10 cellular contexts compared by ENCODE assay signal in genomic region chr14:61406670-61407069, GRCh38.
DNase-seq lines count a peak whose midpoint lies in the region; ATAC-seq and TF ChIP-seq lines count a peak whose summit lies in the region.
"Had no signal": no experiment of that assay in that cellular context is flagged by ENCODE, and none has a peak within 500 bp of the region (broad histone marks: within the 10 kb centered on the region; RNA-seq: fewer than 3 reads in every experiment).

No MANE protein-coding gene starts in this region.

- H3K4me1 ChIP-seq in GM23338 (ENCODE audit: insufficient read depth) = peaks cover 11% of the 10 kb centered on the region; the same call in 1 of the 2 replicates
- H3K4me1 ChIP-seq in neural progenitor cell = peaks cover 13% of the 10 kb centered on the region
- H3K4me1 ChIP-seq: breast epithelium, stomach had no signal

- H3K27ac Mint-ChIP-seq in GM23338 (no peak overlapping the region), neural progenitor cell (no peak overlapping the region)
- H3K27ac Mint-ChIP-seq in T-helper 2 cell treated with Interferon-gamma antibody and Interleukin-4, amounts not matched to agents 5 μg/mL and 100 μg/mL, for 36 hours = peak overlapping the region; percentile 32

- H3K4me3 ChIP-seq in GM23338 (no peak overlapping the region), neural progenitor cell (no peak overlapping the region)
- H3K4me3 ChIP-seq: BLaER1 treated with 17β-estradiol and CSF1 and Interleukin-3, amounts not matched to agents 10 nM and 100 nM; breast epithelium; stomach had no signal

- H3F3A ChIP-seq in GM23338 (replicated peaks; ENCODE audit: low read depth) = no peaks in the 10 kb centered on the region
- H3F3A ChIP-seq in neural progenitor cell (ENCODE audit: low read depth) = no peaks in the 10 kb centered on the region

- H3K9me3 Mint-ChIP-seq in GM23338 (no peaks in the 10 kb centered on the region), neural progenitor cell (no peaks in the 10 kb centered on the region)
- H3K9me3 Mint-ChIP-seq in T-helper 2 cell treated with Interferon-gamma antibody and Interleukin-4, amounts not matched to agents 5 μg/mL and 100 μg/mL, for 36 hours = no peaks in the 10 kb centered on the region

- ATAC-seq in GM23338 = no peak
- ATAC-seq in GM19324 (IDR thresholded peaks at IDR 0.05; ENCODE audit: low FRiP score, unreplicated experiment) = no peak

- H3K79me2 ChIP-seq in GM23338 (replicated peaks; ENCODE audit: insufficient read depth) (no peaks in the 10 kb centered on the region), neural progenitor cell (ENCODE audit: low read depth) (no peaks in the 10 kb centered on the region)

- DNase-seq in GM23338 (ENCODE audit: low spot score) = no peak
- peak; percentile 46 for DNase-seq in T-helper 2 cell treated with Interferon-gamma antibody and Interleukin-4, amounts not matched to agents 5 μg/mL and 100 μg/mL, for 36 hours (ENCODE audit: low spot score)
- peak; percentile 30 for DNase-seq in activated naive CD8-positive, alpha-beta T cell treated with anti-CD3 and anti-CD28 coated beads, Interleukin-2, amount 50 U/mL, for 16 hours (ENCODE audit: low read depth, low spot score)
- DNase-seq in neural progenitor cell (ENCODE audit: low spot score) = no peak
- DNase-seq in HUDEP-2 (lab: John Stamatoyannopoulos, UW; ENCODE audit: unreplicated experiment in 76 of 76) = no peak
- DNase-seq in DMS 273 (lab: John Stamatoyannopoulos, UW; ENCODE audit: unreplicated experiment) = no peak
- DNase-seq: stomach had no signal

- H2AFZ ChIP-seq in GM23338 (no peak overlapping the region), neural progenitor cell (replicated peaks) (peak overlapping the region; percentile 80)

- no peaks in the 10 kb centered on the region for H3K9me3 ChIP-seq in neural progenitor cell (ENCODE audit: low read depth)
- H3K9me3 ChIP-seq: breast epithelium, stomach had no signal

- TF ChIP-seq CTCF in GM23338 (conservative IDR thresholded peaks at IDR 0.05; ENCODE audit: low read depth in 2 of 2) (no peak), neural progenitor cell (IDR thresholded peaks at IDR 0.05) (no peak)

- no peaks in the 10 kb centered on the region for H3K27me3 ChIP-seq in GM23338 (ENCODE audit: insufficient read depth)
- H3K27me3 ChIP-seq in neural progenitor cell = no peaks in the 10 kb centered on the region
- H3K27me3 ChIP-seq: BLaER1 treated with 17β-estradiol and CSF1 and Interleukin-3, amounts not matched to agents 10 nM and 100 nM; breast epithelium; stomach had no signal

- 0 out of 2 replicates have a peak overlapping the region, but pooled peaks have one; percentile 21 for H3K4me2 ChIP-seq in GM23338
- no peak overlapping the region for H3K4me2 ChIP-seq in neural progenitor cell
- H3K4me2 ChIP-seq: BLaER1 treated with 17β-estradiol and CSF1 and Interleukin-3, amounts not matched to agents 10 nM and 100 nM had no signal

- H3K27ac ChIP-seq in GM23338 (ENCODE audit: low read depth) (no peak overlapping the region), neural progenitor cell (no peak overlapping the region)
- H3K27ac ChIP-seq: BLaER1 treated with 17β-estradiol and CSF1 and Interleukin-3, amounts not matched to agents 10 nM and 100 nM; breast epithelium; stomach had no signal

- no peaks in the 10 kb centered on the region for H3K9me2 ChIP-seq in GM23338 (ENCODE audit: insufficient read depth)

- H3K27me3 Mint-ChIP-seq in GM23338 (ENCODE audit: insufficient read depth, low read depth, poor library complexity) = no peaks in the 10 kb centered on the region
- H3K27me3 Mint-ChIP-seq in T-helper 2 cell treated with Interferon-gamma antibody and Interleukin-4, amounts not matched to agents 5 μg/mL and 100 μg/mL, for 36 hours (ENCODE audit: low read depth) = no peaks in the 10 kb centered on the region
- H3K27me3 Mint-ChIP-seq in neural progenitor cell (ENCODE audit: insufficient read depth, low read depth) = no peaks in the 10 kb centered on the region

- H4K20me1 ChIP-seq in GM23338 (replicated peaks; ENCODE audit: insufficient read depth) = no peaks in the 10 kb centered on the region
- H4K20me1 ChIP-seq in neural progenitor cell (ENCODE audit: low read depth) = no peaks in the 10 kb centered on the region
- H4K20me1 ChIP-seq: BLaER1 treated with 17β-estradiol and CSF1 and Interleukin-3, amounts not matched to agents 10 nM and 100 nM had no signal

- H3K36me3 ChIP-seq in GM23338 (ENCODE audit: insufficient read depth) = no peaks in the 10 kb centered on the region
- no peaks in the 10 kb centered on the region for H3K36me3 ChIP-seq in neural progenitor cell
- H3K36me3 ChIP-seq: breast epithelium, stomach had no signal

- H3K36me3 Mint-ChIP-seq in GM23338 (ENCODE audit: low read depth) = no peaks in the 10 kb centered on the region
- H3K36me3 Mint-ChIP-seq in T-helper 2 cell treated with Interferon-gamma antibody and Interleukin-4, amounts not matched to agents 5 μg/mL and 100 μg/mL, for 36 hours (ENCODE audit: low read depth) = peaks cover 26% of the 10 kb centered on the region
- H3K36me3 Mint-ChIP-seq in neural progenitor cell = no peaks in the 10 kb centered on the region

- H3K9ac ChIP-seq in neural progenitor cell = no peak overlapping the region
- H3K9ac ChIP-seq: BLaER1 treated with 17β-estradiol and CSF1 and Interleukin-3, amounts not matched to agents 10 nM and 100 nM had no signal

- H3K4me3 Mint-ChIP-seq in GM23338 = no peak overlapping the region
- peak overlapping the region; percentile 50 for H3K4me3 Mint-ChIP-seq in T-helper 2 cell treated with Interferon-gamma antibody and Interleukin-4, amounts not matched to agents 5 μg/mL and 100 μg/mL, for 36 hours
- H3K4me3 Mint-ChIP-seq in neural progenitor cell = no peak overlapping the region

- H3K4me1 Mint-ChIP-seq in GM23338 (peaks cover 12% of the 10 kb centered on the region), neural progenitor cell (peaks cover 11% of the 10 kb centered on the region)
- H3K4me1 Mint-ChIP-seq in T-helper 2 cell treated with Interferon-gamma antibody and Interleukin-4, amounts not matched to agents 5 μg/mL and 100 μg/mL, for 36 hours (ENCODE audit: low read depth) = peaks cover 52% of the 10 kb centered on the region

TF ChIP-seq in GM23338, 12 proteins besides CTCF, POLR2A, EP300 and RAD21:
- no peak for TF ChIP-seq JUNB (IDR thresholded peaks at IDR 0.05; ENCODE audit: unreplicated experiment)
- no peak for TF ChIP-seq POLR2AphosphoS5 (IDR thresholded peaks at IDR 0.05; ENCODE audit: low read depth)

Comparison
In these comparisons a context has a peak if more than half of its experiments do, and no peak if none do; other contexts are left out.
1. DNase-seq: peak in T-helper 2 cell treated with Interferon-gamma antibody and Interleukin-4, amounts not matched to agents 5 μg/mL and 100 μg/mL, for 36 hours (single experiment) and activated naive CD8-positive, alpha-beta T cell treated with anti-CD3 and anti-CD28 coated beads, Interleukin-2, amount 50 U/mL, for 16 hours (single experiment); none in GM23338 (single experiment), neural progenitor cell (single experiment), HUDEP-2 (0 of 76) and DMS 273 (single experiment).